7 cellular contexts compared by ENCODE assay signal in the genomic region with DNA sequence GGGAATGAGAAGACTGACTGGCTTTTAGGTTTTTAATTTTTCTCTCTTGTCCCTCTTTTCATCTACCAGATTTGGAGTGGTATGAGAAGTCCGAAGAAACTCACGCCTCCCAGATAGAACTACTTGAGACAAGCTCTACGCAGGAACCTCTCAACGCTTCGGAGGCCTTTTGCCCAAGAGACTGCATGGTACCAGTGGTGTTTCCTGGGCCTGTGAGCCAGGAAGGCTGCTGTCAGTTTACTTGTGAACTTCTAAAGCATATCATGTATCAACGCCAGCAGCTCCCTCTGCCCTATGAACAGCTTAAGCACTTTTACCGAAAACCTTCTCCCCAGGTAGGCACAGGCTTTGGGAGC. TPM values are rescaled to one million over a fixed set of nuclear protein-coding genes. Genes with fewer than 3 reads are reported as not detected.
DNase-seq lines count a peak whose midpoint lies in the region; ATAC-seq and TF ChIP-seq lines count a peak whose summit lies in the region.

No MANE protein-coding gene starts in this region.

- dilution Hi-C loops in mammary epithelial cell (cut with HindIII; ENCODE audit: low sequenced_read_pairs): no loop called here

- CTCF ChIA-PET in mammary epithelial cell (lab: Charles Lee; ENCODE audit: low non-redundant PET): no interaction called here

- H3K36me3 ChIP-seq in MM.1S (replicated peaks; ENCODE audit: insufficient read depth, low read length): 0 out of 2 replicates have a peak, but pooled peaks cover 3% of the 10 kb centered on the region
- H3K36me3 ChIP-seq in mammary epithelial cell (ENCODE audit: insufficient read depth, low read length): peaks cover 12% of the 10 kb centered on the region
- peaks cover 47% of the 10 kb centered on the region for H3K36me3 ChIP-seq in lower lobe of right lung
- peaks cover 0 to 34% of the 10 kb centered on the region in 2 donors for H3K36me3 ChIP-seq in vagina

- no TSS peak for BruUV-seq in mammary epithelial cell (replicated peaks; lab: Mats Ljungman, UMichigan)

- peak; percentile 12 for ATAC-seq in GM19035 (IDR thresholded peaks at IDR 0.05; ENCODE audit: unreplicated experiment)
- peak; percentile 34 to 52 for ATAC-seq in lower lobe of right lung
- no peak for ATAC-seq in GM21360 (IDR thresholded peaks at IDR 0.05; ENCODE audit: unreplicated experiment)

- H3K9me3 ChIP-seq in MM.1S (replicated peaks; ENCODE audit: insufficient read depth, low read length) (no peaks in the 10 kb centered on the region), mammary epithelial cell (replicated peaks; ENCODE audit: insufficient read depth, low read length) (no peaks in the 10 kb centered on the region), lower lobe of right lung (no peaks in the 10 kb centered on the region), vagina (no peaks in the 10 kb centered on the region)

- H3F3A ChIP-seq in MM.1S (ENCODE audit: insufficient read depth, low read length): no peaks in the 10 kb centered on the region

- TF ChIP-seq POLR2A in vagina (IDR thresholded peaks at IDR 0.05): no peak

- H3K27ac ChIP-seq in MM.1S (ENCODE audit: low read length) (no peak overlapping the region), mammary epithelial cell (ENCODE audit: insufficient read depth, low read depth, low read length) (peak overlapping the region; percentile 69), lower lobe of right lung (peak overlapping the region; percentile 85), vagina (peak overlapping the region; percentile 74)

- in situ Hi-C loops in mammary epithelial cell (cut with MboI; ENCODE audit: low sequenced_read_pairs in 2 of 2): no loop called here

- H3K4me3 ChIP-seq in MM.1S (ENCODE audit: low read length) (peak overlapping the region; percentile 83), mammary epithelial cell (replicated peaks in 1 of 3; ENCODE audit: insufficient read depth in 1 of 3, low read depth in 2 of 3, low read length in 3 of 3) (peak overlapping the region; percentile 61 to 83 (median 73)), lower lobe of right lung (peak overlapping the region; percentile 88), vagina (peak overlapping the region; percentile 78 to 88)

- H3K79me2 ChIP-seq in MM.1S (ENCODE audit: low read length) (peaks cover 47% of the 10 kb centered on the region), mammary epithelial cell (ENCODE audit: insufficient read depth, low read length) (peaks cover 51% of the 10 kb centered on the region)

- H4K20me1 ChIP-seq in MM.1S (ENCODE audit: insufficient read depth, low read length) (no peaks in the 10 kb centered on the region), mammary epithelial cell (ENCODE audit: insufficient read depth, low read length) (no peaks in the 10 kb centered on the region)

- H3K27me3 ChIP-seq in MM.1S (replicated peaks; ENCODE audit: insufficient read depth, low read length): no peaks in the 10 kb centered on the region
- H3K27me3 ChIP-seq in mammary epithelial cell (ENCODE audit: insufficient read depth, low read length): no peaks in the 10 kb centered on the region
- H3K27me3 ChIP-seq in lower lobe of right lung (ENCODE audit: low read depth): no peaks in the 10 kb centered on the region
- H3K27me3 ChIP-seq in vagina: no peaks in the 10 kb centered on the region

- intact Hi-C loops in mammary epithelial cell (cut with micrococcal nuclease): no loop called here
- intact Hi-C loops in lower lobe of right lung (cut with DNase I): no loop called here
- intact Hi-C loops in vagina (cut with DNase I): no loop called here

- TF ChIP-seq CTCF in MM.1S (IDR thresholded peaks at IDR 0.05; ENCODE audit: low read length): no peak
- TF ChIP-seq CTCF in mammary epithelial cell (conservative IDR thresholded peaks at IDR 0.05 in 1 of 2, IDR thresholded peaks at IDR 0.05 in 1 of 2; ENCODE audit: extremely low read depth in 1 of 2, insufficient read depth in 1 of 2, low read depth in 1 of 2, low read length in 2 of 2): no peak
- no peak for TF ChIP-seq CTCF in lower lobe of right lung (IDR thresholded peaks at IDR 0.05)
- TF ChIP-seq CTCF in vagina (IDR thresholded peaks at IDR 0.05): no peak

- peaks cover 12% of the 10 kb centered on the region for H3K4me1 ChIP-seq in MM.1S (ENCODE audit: low read length)
- H3K4me1 ChIP-seq in mammary epithelial cell (ENCODE audit: insufficient read depth, low read length): peaks cover 7% of the 10 kb centered on the region
- H3K4me1 ChIP-seq in lower lobe of right lung: peaks cover 44% of the 10 kb centered on the region
- H3K4me1 ChIP-seq in vagina: peaks cover 45% of the 10 kb centered on the region

- WGBS in mammary epithelial cell (ENCODE audit: low coverage, missing lambda C conversion rate): 14% methylated on average over 7 of the region's 7 CpGs

- H3K9ac ChIP-seq in MM.1S (ENCODE audit: low read length) (peak overlapping the region; percentile 69), mammary epithelial cell (ENCODE audit: insufficient read depth, low read length) (peak overlapping the region; percentile 79)

- H2AFZ ChIP-seq in MM.1S (ENCODE audit: low read length): peak overlapping the region; percentile 61
- peak overlapping the region; percentile 96 for H2AFZ ChIP-seq in mammary epithelial cell (ENCODE audit: low read depth, low read length)

- DNase-seq in MM.1S (no peak), mammary epithelial cell (peak; percentile 10), lower lobe of right lung (no peak), vagina (ENCODE audit: extremely low spot score in 2 of 2) (no peak), NK-92 (lab: John Stamatoyannopoulos, UW; ENCODE audit: unreplicated experiment) (no peak)

- H3K9me2 ChIP-seq in MM.1S (replicated peaks; ENCODE audit: insufficient read depth, low read length): no peaks in the 10 kb centered on the region

- H3K4me2 ChIP-seq in MM.1S (ENCODE audit: low read depth, low read length) (peak overlapping the region; percentile 69), mammary epithelial cell (ENCODE audit: insufficient read depth, low read depth, low read length) (peak overlapping the region; percentile 95)

RNA-seq across cellular contexts. Expression of a gene that starts 0.7 kb away (rescaled TPM):
- total RNA-seq in mammary epithelial cell (10 to 100 TPM; 21.5 to 24.7 TPM), lower lobe of right lung (19.2 TPM), vagina (58.4 TPM)
- polyA plus RNA-seq in mammary epithelial cell: 58.0 TPM
- 25.1 TPM for polyA minus RNA-seq in mammary epithelial cell

RNA-seq across cellular contexts. Expression of a gene that starts 7.2 kb away (rescaled TPM):
- 100 to 1,000 TPM in 1 of 2 donors, 10 to 100 TPM in 1; 46.5 to 130 TPM for total RNA-seq in mammary epithelial cell
- polyA plus RNA-seq in mammary epithelial cell: 49.5 TPM
- polyA minus RNA-seq in mammary epithelial cell: 46.9 TPM
- total RNA-seq in lower lobe of right lung: 90.9 TPM
- 45.7 TPM for total RNA-seq in vagina

RNA-seq across cellular contexts. Expression of a gene that starts 8.5 kb away (rescaled TPM):
- total RNA-seq in mammary epithelial cell (under 1 TPM in 1 of 2 donors, not detected in 1; 0.50 TPM), lower lobe of right lung (2.6 TPM), vagina (0.74 TPM)
- polyA plus RNA-seq in mammary epithelial cell: not detected
- polyA minus RNA-seq in mammary epithelial cell: not detected

RNA-seq across cellular contexts. Expression of a gene that starts 51.3 kb away (rescaled TPM):
- 10 to 100 TPM; 27.0 to 49.0 TPM for total RNA-seq in mammary epithelial cell
- 63.7 TPM for polyA plus RNA-seq in mammary epithelial cell
- 39.5 TPM for polyA minus RNA-seq in mammary epithelial cell
- 30.2 TPM for total RNA-seq in lower lobe of right lung
- 31.9 TPM for total RNA-seq in vagina
